In genomic region chr4:95158045-95158444, GRCh38 we compare ENCODE assay signal across 29 cellular contexts.
"Had no signal": no experiment of that assay in that cellular context is flagged by ENCODE, and none has a peak within 500 bp of the region (broad histone marks: within the 10 kb centered on the region; RNA-seq: fewer than 3 reads in every experiment).

No MANE protein-coding gene starts in this region.

- H3K27me3 ChIP-seq: right atrium auricular region, tibial nerve, upper lobe of left lung had no signal

- H3K4me1 ChIP-seq: parathyroid adenoma, prostate gland, right atrium auricular region, upper lobe of left lung had no signal

- FAIRE-seq: keratinocyte, urothelium cell line had no signal

- H3K4me3 ChIP-seq: lung, mucosa of descending colon, prostate gland, right atrium auricular region, smooth muscle cell, thoracic aorta, tibial nerve, upper lobe of left lung had no signal

- DNase-seq: cerebellar nuclear complex; cortex of kidney; effector CD4-positive, alpha-beta T cell; foreskin keratinocyte; head of caudate nucleus; mesenchymal stem cell; mucosa of descending colon; naive B cell; stimulated activated CD4-positive, alpha-beta T cell treated with anti-CD3 and anti-CD28 coated beads, Interleukin-12 subunit alpha, Interleukin-12 subunit beta, amount 100 ng/mL, for 4 hours; stimulated activated CD4-positive, alpha-beta T cell treated with anti-CD3 and anti-CD28 coated beads, Interleukin-1b, Interleukin-23, amount 100 ng/mL, for 48 hours; stimulated activated CD4-positive, alpha-beta T cell treated with anti-CD3 and anti-CD28 coated beads, Interleukin-4, amount 100 ng/mL, for 1 hour; stimulated activated CD8-positive, alpha-beta memory T cell treated with anti-CD3 and anti-CD28 coated beads, Interleukin-4, amount 100 ng/mL, for 48 hours; stimulated activated naive CD4-positive, alpha-beta T cell; stimulated activated naive CD8-positive, alpha-beta T cell treated with anti-CD3 and anti-CD28 coated beads, Interleukin-15, amount 100 ng/mL, for 72 hours; upper lobe of left lung had no signal

- H3K27ac ChIP-seq: epithelial cell of prostate, foreskin keratinocyte, parathyroid adenoma, prostate gland, right atrium auricular region, thoracic aorta, tibial nerve, upper lobe of left lung had no signal

- H3K9me3 ChIP-seq: mucosa of descending colon, prostate gland, right atrium auricular region, thoracic aorta, tibial nerve, upper lobe of left lung had no signal

- H3K36me3 ChIP-seq: prostate gland, right atrium auricular region, thoracic aorta, upper lobe of left lung had no signal

- ATAC-seq: esophagus mucosa; foreskin keratinocyte; left lobe of liver; mucosa of descending colon; natural killer cell treated with Interleukin-12 subunit alpha and Interleukin-12 subunit beta and Interleukin-15 and Interleukin-18, amount 100 ng/mL, for 72 hours; sciatic nerve; stimulated activated naive CD8-positive, alpha-beta T cell treated with anti-CD3 and anti-CD28 coated beads, Interleukin-15, amount 100 ng/mL, for 72 hours had no signal
